Comparison of ENCODE assay signal across 8 cellular contexts in genomic region chr9:129320575-129321311, GRCh38.
DNase-seq lines count a peak whose midpoint lies in the region; ATAC-seq and TF ChIP-seq lines count a peak whose summit lies in the region.

No MANE protein-coding gene starts in this region.

- peak overlapping the region; percentile 54 to 60 for H3K4me3 ChIP-seq in ascending aorta

- intact Hi-C loops in ascending aorta (cut with DNase I) (loop anchor here (2.0 kb wide), 2 partner anchors 14 to 180 kb away; no protein-coding TSS in a partner anchor), left cardiac atrium (cut with DNase I) (loop anchor here in 1 of 2 donors (5.0 to 10.0 kb wide), 2 partner anchors 146 to 172 kb away; partner anchors contain the start of gene IER5L)

- DNase-seq in GM13977 (ENCODE audit: low spot score), result peak; percentile 87
- peak; percentile 36 for DNase-seq in KG1 (lab: John Stamatoyannopoulos, UW)
- DNase-seq in ascending aorta (ENCODE audit: low spot score in 2 of 2), result peak in 1 of 2 donors; percentile 88
- peak; percentile 67 for DNase-seq in left cardiac atrium
- DNase-seq in osteocyte (ENCODE audit: extremely low spot score, unreplicated experiment), result no peak
- DNase-seq in RKO (ENCODE audit: low spot score), result no peak

- H3K27ac ChIP-seq in ascending aorta, result peak overlapping the region; percentile 92 to 94

- H3K9me3 Mint-ChIP-seq in osteocyte (ENCODE audit: unreplicated experiment), result no peaks in the 10 kb centered on the region

- no peaks in the 10 kb centered on the region for H3K27me3 ChIP-seq in ascending aorta

- no peaks in the 10 kb centered on the region for H3K36me3 Mint-ChIP-seq in osteocyte (ENCODE audit: unreplicated experiment)

- no peaks in the 10 kb centered on the region for H3K27me3 Mint-ChIP-seq in osteocyte (ENCODE audit: unreplicated experiment)

- H3K4me1 Mint-ChIP-seq in osteocyte (ENCODE audit: unreplicated experiment), result peaks cover 70% of the 10 kb centered on the region

- in situ Hi-C loops in GM13977 (cut with MboI; ENCODE audit: low pct_unique_long_range_greater_than_20kb, low sequenced_read_pairs, unreplicated experiment), result no loop called here

- no peak for TF ChIP-seq CTCF in GM13977 (IDR thresholded peaks at IDR 0.05; ENCODE audit: extremely low read depth, insufficient read depth, missing control alignments)
- TF ChIP-seq CTCF in ascending aorta (IDR thresholded peaks at IDR 0.05), result peak in 2 of 3 experiments; percentile 2 to 17
- peak; percentile 50 for TF ChIP-seq CTCF in osteocyte (IDR thresholded peaks at IDR 0.05)

- ATAC-seq in SK-N-SH treated with all-trans-retinoic acid at 6 μM for 48 hours, result peak; percentile 91
- ATAC-seq in left cardiac atrium, result peak; percentile 76 to 85
- no peak for ATAC-seq in HG03139 (IDR thresholded peaks at IDR 0.05; ENCODE audit: unreplicated experiment)

- peaks cover 30 to 66% of the 10 kb centered on the region in 2 donors for H3K4me1 ChIP-seq in ascending aorta

- no peaks in the 10 kb centered on the region for H3K9me3 ChIP-seq in ascending aorta

- H3K36me3 ChIP-seq in ascending aorta, result no peaks in the 10 kb centered on the region

- H3K27ac Mint-ChIP-seq in osteocyte (ENCODE audit: unreplicated experiment), result peak overlapping the region; percentile 77

- H3K4me3 Mint-ChIP-seq in osteocyte (ENCODE audit: unreplicated experiment), result peak overlapping the region; percentile 54

TF ChIP-seq in SK-N-SH treated with all-trans-retinoic acid at 6 μM for 48 hours, 23 proteins besides CTCF, POLR2A, EP300 and RAD21:
- no peak for TF ChIP-seq ZFP30 (CRISPR knock-in tag; IDR thresholded peaks at IDR 0.05)
- peak; percentile 47; the same call in 1 of the 2 replicates for TF ChIP-seq CSDC2 (CRISPR knock-in tag; IDR thresholded peaks at IDR 0.05)
- no peak for TF ChIP-seq CSRNP3 (CRISPR knock-in tag; IDR thresholded peaks at IDR 0.05)
- TF ChIP-seq ZNF70 (CRISPR knock-in tag; IDR thresholded peaks at IDR 0.05), result no peak
- no peak for TF ChIP-seq TOX (CRISPR knock-in tag; IDR thresholded peaks at IDR 0.05; ENCODE audit: borderline replicate concordance)
- TF ChIP-seq PATZ1 (CRISPR knock-in tag; IDR thresholded peaks at IDR 0.05; ENCODE audit: borderline replicate concordance), result no peak

Comparison
In these comparisons a context has a peak if more than half of its experiments do, and no peak if none do; other contexts are left out.
1. DNase-seq: peak in GM13977 (single experiment), KG1 (single experiment) and left cardiac atrium (single experiment); none in osteocyte (single experiment) and RKO (single experiment).